Comparison of ENCODE assay signal across 8 cellular contexts in genomic region chr3:14431556-14431927, GRCh38. TPM values are rescaled to one million over a fixed set of nuclear protein-coding genes. Genes with fewer than 3 reads are reported as not detected.
A peak's percentile ranks its signal among the peaks of the same experiment; 100 is the strongest.
DNase-seq lines count a peak whose midpoint lies in the region; ATAC-seq and TF ChIP-seq lines count a peak whose summit lies in the region.

No MANE protein-coding gene starts in this region.

- H3K27me3 Mint-ChIP-seq in activated naive CD4-positive, alpha-beta T cell treated with anti-CD3 and anti-CD28 coated beads, Interleukin-2, amount 50 U/mL, for 24 hours, result no peaks in the 10 kb centered on the region
- no peaks in the 10 kb centered on the region for H3K27me3 Mint-ChIP-seq in mesothelial cell of epicardium (ENCODE audit: low read depth)

- DNase-seq in GF-D8 (lab: John Stamatoyannopoulos, UW) (peak; percentile 75), mesothelial cell of epicardium (ENCODE audit: low spot score in 2 of 2, unreplicated experiment in 2 of 2) (no peak), NCI-H524 (lab: John Stamatoyannopoulos, UW) (no peak), DMS79 treated with DMSO at 0.1 percent for 48 hours (lab: John Stamatoyannopoulos, UW) (no peak), NCI-H774 (lab: John Stamatoyannopoulos, UW) (no peak)

- no peak for TF ChIP-seq CTCF in mesothelial cell of epicardium (IDR thresholded peaks at IDR 0.05; ENCODE audit: unreplicated experiment)

- peaks cover 87% of the 10 kb centered on the region for H3K4me1 Mint-ChIP-seq in activated naive CD4-positive, alpha-beta T cell treated with anti-CD3 and anti-CD28 coated beads, Interleukin-2, amount 50 U/mL, for 24 hours
- H3K4me1 Mint-ChIP-seq in mesothelial cell of epicardium, result peaks cover 21% of the 10 kb centered on the region

- peak overlapping the region; percentile 97 for H3K27ac Mint-ChIP-seq in activated naive CD4-positive, alpha-beta T cell treated with anti-CD3 and anti-CD28 coated beads, Interleukin-2, amount 50 U/mL, for 24 hours
- H3K27ac Mint-ChIP-seq in mesothelial cell of epicardium, result peak overlapping the region; percentile 80

- peaks cover 2% of the 10 kb centered on the region for H3K36me3 Mint-ChIP-seq in activated naive CD4-positive, alpha-beta T cell treated with anti-CD3 and anti-CD28 coated beads, Interleukin-2, amount 50 U/mL, for 24 hours
- no peaks in the 10 kb centered on the region for H3K36me3 Mint-ChIP-seq in mesothelial cell of epicardium

- H3K4me3 Mint-ChIP-seq in activated naive CD4-positive, alpha-beta T cell treated with anti-CD3 and anti-CD28 coated beads, Interleukin-2, amount 50 U/mL, for 24 hours, result peak overlapping the region; percentile 83
- no peak overlapping the region for H3K4me3 Mint-ChIP-seq in mesothelial cell of epicardium

- ATAC-seq in GM21360 (IDR thresholded peaks at IDR 0.05; ENCODE audit: unreplicated experiment) (peak; percentile 32), HG03520 (IDR thresholded peaks at IDR 0.05; ENCODE audit: unreplicated experiment) (peak; percentile 22)

- no peaks in the 10 kb centered on the region for H3K9me3 Mint-ChIP-seq in activated naive CD4-positive, alpha-beta T cell treated with anti-CD3 and anti-CD28 coated beads, Interleukin-2, amount 50 U/mL, for 24 hours
- no peaks in the 10 kb centered on the region for H3K9me3 Mint-ChIP-seq in mesothelial cell of epicardium

RNA-seq across cellular contexts. Expression of gene SLC6A6, which starts 29.1 kb away (rescaled TPM):
- 19.3 to 21.2 TPM (median 20.0 TPM) in 3 replicates for total RNA-seq in mesothelial cell of epicardium
